12 cellular contexts compared by ENCODE assay signal in genomic region chr6:70857387-70858077, GRCh38.
DNase-seq lines count a peak whose midpoint lies in the region; ATAC-seq, FAIRE-seq and TF ChIP-seq lines count a peak whose summit lies in the region.
"Had no signal": no experiment of that assay in that cellular context is flagged by ENCODE, and none has a peak within 500 bp of the region (broad histone marks: within the 10 kb centered on the region; RNA-seq: fewer than 3 reads in every experiment).

No MANE protein-coding gene starts in this region.

- CTCF ChIA-PET in activated naive CD4-positive, alpha-beta T cell treated with anti-CD3 and anti-CD28 coated beads for 36 hours (lab: Charles Lee) = interaction anchor here (1.2 to 1.3 kb wide), 2 partner anchors 27 to 151 kb away, joined by 4 read pairs; no protein-coding TSS in a partner anchor

- H3K4me1 ChIP-seq in osteoblast (ENCODE audit: insufficient read depth, low read length) = no peaks in the 10 kb centered on the region
- H3K4me1 ChIP-seq: upper lobe of left lung had no signal

- H3K27ac ChIP-seq in osteoblast (ENCODE audit: low read depth, low read length) = no peak overlapping the region
- H3K27ac ChIP-seq: upper lobe of left lung had no signal

- no peaks in the 10 kb centered on the region for H3K9me3 ChIP-seq in osteoblast (ENCODE audit: low read depth, low read length)
- H3K9me3 ChIP-seq: upper lobe of left lung had no signal

- no peak overlapping the region for H3K4me2 ChIP-seq in osteoblast (ENCODE audit: insufficient read depth, low read length)

- intact Hi-C loops in activated naive CD4-positive, alpha-beta T cell treated with anti-CD3 and anti-CD28 coated beads for 36 hours (cut with micrococcal nuclease) = no loop called here

- H3K4me3 Mint-ChIP-seq in activated naive CD4-positive, alpha-beta T cell treated with anti-CD3 and anti-CD28 coated beads for 36 hours = no peak overlapping the region
- H3K4me3 Mint-ChIP-seq: CD14-positive monocyte; central memory CD8-positive, alpha-beta T cell had no signal

- peak; percentile 87 for FAIRE-seq in GM18507 (lab: Jason Lieb, UNC)

- peaks cover 6% of the 10 kb centered on the region for H3K36me3 Mint-ChIP-seq in activated naive CD4-positive, alpha-beta T cell treated with anti-CD3 and anti-CD28 coated beads for 36 hours (ENCODE audit: low read depth)

- H3K9me3 Mint-ChIP-seq in activated naive CD4-positive, alpha-beta T cell treated with anti-CD3 and anti-CD28 coated beads for 36 hours = no peaks in the 10 kb centered on the region
- H3K9me3 Mint-ChIP-seq: central memory CD8-positive, alpha-beta T cell had no signal

- H3K4me1 Mint-ChIP-seq in activated naive CD4-positive, alpha-beta T cell treated with anti-CD3 and anti-CD28 coated beads for 36 hours (ENCODE audit: low read depth) = no peaks in the 10 kb centered on the region
- H3K4me1 Mint-ChIP-seq: CD14-positive monocyte; central memory CD8-positive, alpha-beta T cell had no signal

- no peaks in the 10 kb centered on the region for H3K27me3 ChIP-seq in osteoblast (ENCODE audit: insufficient read depth, low read length)
- H3K27me3 ChIP-seq: upper lobe of left lung had no signal

- H3K36me3 ChIP-seq in osteoblast (ENCODE audit: insufficient read depth, low read length) = no peaks in the 10 kb centered on the region

- TF ChIP-seq CTCF in GM20000 (IDR thresholded peaks at IDR 0.05; ENCODE audit: extremely low read depth, missing control alignments) (no peak), osteoblast (IDR thresholded peaks at IDR 0.05; ENCODE audit: extremely low read depth, low read depth, low read length) (no peak)

- H4K20me1 ChIP-seq in osteoblast (ENCODE audit: insufficient read depth, low read length) = no peaks in the 10 kb centered on the region

- peak; percentile 100 for ATAC-seq in HG02981 (IDR thresholded peaks at IDR 0.05; ENCODE audit: unreplicated experiment)

- no peaks in the 10 kb centered on the region for H3K79me2 ChIP-seq in osteoblast (ENCODE audit: insufficient read depth, low read length)

- no peaks in the 10 kb centered on the region for H3K27me3 Mint-ChIP-seq in activated naive CD4-positive, alpha-beta T cell treated with anti-CD3 and anti-CD28 coated beads for 36 hours (ENCODE audit: low read depth)
- H3K27me3 Mint-ChIP-seq: central memory CD8-positive, alpha-beta T cell had no signal

- peak; percentile 14 for DNase-seq in GM18507 (ENCODE audit: extremely low spot score, insufficient read length, low read depth)
- peak; percentile 61 for DNase-seq in GM20000 (ENCODE audit: low spot score)
- DNase-seq in NCI-H1105 (lab: John Stamatoyannopoulos, UW) = peak; percentile 66
- DNase-seq in activated naive CD4-positive, alpha-beta T cell treated with anti-CD3 and anti-CD28 coated beads for 36 hours = no peak
- no peak for DNase-seq in osteoblast (ENCODE audit: insufficient read length, low spot score, missing footprints)
- DNase-seq in activated gamma-delta T cell (lab: John Stamatoyannopoulos, UW) = no peak
- DNase-seq in glomerular visceral epithelial cell (ENCODE audit: extremely low spot score) = no peak
- DNase-seq: KG1, upper lobe of left lung had no signal

- H3K4me3 ChIP-seq in osteoblast (ENCODE audit: insufficient read depth, low read length) = no peak overlapping the region
- H3K4me3 ChIP-seq: upper lobe of left lung had no signal

- H2AFZ ChIP-seq in osteoblast (ENCODE audit: low read length) = no peak overlapping the region

- no peak overlapping the region for H3K27ac Mint-ChIP-seq in activated naive CD4-positive, alpha-beta T cell treated with anti-CD3 and anti-CD28 coated beads for 36 hours
- H3K27ac Mint-ChIP-seq: CD14-positive monocyte had no signal

Comparison
In these comparisons a context has a peak if more than half of its experiments do, and no peak if none do; other contexts are left out.
1. DNase-seq: peak in GM18507 (single experiment), GM20000 (single experiment) and NCI-H1105 (single experiment); none in activated naive CD4-positive, alpha-beta T cell treated with anti-CD3 and anti-CD28 coated beads for 36 hours (single experiment), osteoblast (single experiment), activated gamma-delta T cell (single experiment) and glomerular visceral epithelial cell (single experiment).